Comparison of ENCODE assay signal across 22 cellular contexts in genomic region chr1:23889074-23889473, GRCh38. TPM values are rescaled to one million over a fixed set of nuclear protein-coding genes. Genes with fewer than 3 reads are reported as not detected.
A peak's percentile ranks its signal among the peaks of the same experiment; 100 is the strongest.
DNase-seq lines count a peak whose midpoint lies in the region; ATAC-seq and TF ChIP-seq lines count a peak whose summit lies in the region.
"Had no signal": no experiment of that assay in that cellular context is flagged by ENCODE, and none has a peak within 500 bp of the region (broad histone marks: within the 10 kb centered on the region; RNA-seq: fewer than 3 reads in every experiment).

No MANE protein-coding gene starts in this region.

- H3K4me3 ChIP-seq in GM12865 (ENCODE audit: low read depth, low read length) (peak overlapping the region; percentile 49), foreskin fibroblast (ENCODE audit: low read depth in 1 of 2, low read length in 2 of 2) (no peak overlapping the region)
- H3K4me3 ChIP-seq: A549, left ventricle myocardium inferior, right atrium auricular region, upper lobe of left lung had no signal

- ATAC-seq in GM21381 (IDR thresholded peaks at IDR 0.05; ENCODE audit: unreplicated experiment) (peak; percentile 54), HG03354 (IDR thresholded peaks at IDR 0.05; ENCODE audit: poor library complexity, severe bottlenecking, unreplicated experiment) (peak; percentile 63), activated B cell treated with CpG ODN at 0.5 μM for 24 hours (ENCODE audit: low read depth) (peak; percentile 64), GM19328 (IDR thresholded peaks at IDR 0.05; ENCODE audit: unreplicated experiment) (no peak), HG03045 (IDR thresholded peaks at IDR 0.05; ENCODE audit: unreplicated experiment) (no peak), GM18519 (IDR thresholded peaks at IDR 0.05; ENCODE audit: low FRiP score, unreplicated experiment) (no peak)
- ATAC-seq: A549; stimulated activated naive CD8-positive, alpha-beta T cell treated with anti-CD3 and anti-CD28 coated beads, Interleukin-15, amount 100 ng/mL, for 72 hours had no signal

- no peaks in the 10 kb centered on the region for H3K27me3 Mint-ChIP-seq in activated B cell treated with CpG ODN at 0.5 μM for 24 hours

- DNase-seq in GM12865 (ENCODE audit: low read depth) = peak; percentile 80
- DNase-seq in activated B cell treated with CpG ODN at 0.5 μM for 24 hours = peak; percentile 31
- no peak for DNase-seq in foreskin fibroblast
- DNase-seq: DMS153; erythroblast; left ventricle myocardium inferior; NCI-H146; NCI-H226; NK-92 treated with Interleukin-12 subunit alpha and Interleukin-12 subunit beta, amount 100 ng/mL, for 24 hours; nucleus accumbens; SHP77; stimulated activated CD4-positive, alpha-beta T cell treated with anti-CD3 and anti-CD28 coated beads, Interleukin-15, amount 100 ng/mL, for 24 hours; stimulated activated naive CD8-positive, alpha-beta T cell treated with anti-CD3 and anti-CD28 coated beads, Interleukin-15, amount 100 ng/mL, for 72 hours; upper lobe of left lung had no signal

- POLR2A ChIA-PET in activated B cell treated with CpG ODN at 0.5 μM for 24 hours (lab: Charles Lee) = interaction anchor here (1.0 to 8.0 kb wide), 11 partner anchors 8 to 330 kb away, joined by 3 to 208 read pairs (median 8); partner anchors contain the start of genes CNR2, FUCA1 and ID3

- peaks cover 81% of the 10 kb centered on the region for H3K4me1 Mint-ChIP-seq in activated B cell treated with CpG ODN at 0.5 μM for 24 hours
- H3K4me1 Mint-ChIP-seq: stimulated activated naive CD8-positive, alpha-beta T cell treated with anti-CD3 and anti-CD28 coated beads, Interleukin-15, amount 100 ng/mL, for 72 hours had no signal

- H3K36me3 Mint-ChIP-seq in activated B cell treated with CpG ODN at 0.5 μM for 24 hours (ENCODE audit: low read depth) = peaks cover 56% of the 10 kb centered on the region

- intact Hi-C loops in activated B cell treated with CpG ODN at 0.5 μM for 24 hours (cut with micrococcal nuclease) = loop anchor here (2.0 kb wide), 1 partner anchor 50 kb away; no protein-coding TSS in a partner anchor

- H3K9me3 Mint-ChIP-seq in activated B cell treated with CpG ODN at 0.5 μM for 24 hours = no peaks in the 10 kb centered on the region
- H3K9me3 Mint-ChIP-seq: stimulated activated naive CD8-positive, alpha-beta T cell treated with anti-CD3 and anti-CD28 coated beads, Interleukin-15, amount 100 ng/mL, for 72 hours had no signal

- TF ChIP-seq CTCF in GM12865 (IDR thresholded peaks at IDR 0.05; ENCODE audit: insufficient read depth, low read depth, low read length, missing control alignments) (no peak), activated B cell treated with CpG ODN at 0.5 μM for 24 hours (IDR thresholded peaks at IDR 0.05) (no peak), foreskin fibroblast (IDR thresholded peaks at IDR 0.05; ENCODE audit: low read depth, low read length) (no peak)

- CTCF ChIA-PET in activated B cell treated with CpG ODN at 0.5 μM for 24 hours (lab: Charles Lee) = interaction anchor here (1.8 to 2.3 kb wide), 2 partner anchors 20 to 27 kb away, joined by 10 to 12 read pairs; no protein-coding TSS in a partner anchor

- peak overlapping the region; percentile 74 for H3K4me3 Mint-ChIP-seq in activated B cell treated with CpG ODN at 0.5 μM for 24 hours
- H3K4me3 Mint-ChIP-seq: stimulated activated naive CD8-positive, alpha-beta T cell treated with anti-CD3 and anti-CD28 coated beads, Interleukin-15, amount 100 ng/mL, for 72 hours had no signal

- H3K27ac Mint-ChIP-seq in activated B cell treated with CpG ODN at 0.5 μM for 24 hours = peak overlapping the region; percentile 97
- H3K27ac Mint-ChIP-seq: stimulated activated naive CD8-positive, alpha-beta T cell treated with anti-CD3 and anti-CD28 coated beads, Interleukin-15, amount 100 ng/mL, for 72 hours had no signal

RNA-seq across cellular contexts. Expression of gene FUCA1, which starts 21.0 kb away (rescaled TPM):
- total RNA-seq in activated B cell treated with CpG ODN at 0.5 μM for 24 hours = 9.5 and 10.7 TPM in 2 replicates

RNA-seq across cellular contexts. Expression of gene CNR2, which starts 24.1 kb away (rescaled TPM):
- total RNA-seq in activated B cell treated with CpG ODN at 0.5 μM for 24 hours = 44.5 and 51.0 TPM in 2 replicates
- total RNA-seq: glomerular endothelial cell, left ventricle myocardium inferior had no signal

Comparison
In these comparisons a context has a peak if more than half of its experiments do, and no peak if none do; other contexts are left out.
1. DNase-seq: peak in GM12865 (single experiment) and activated B cell treated with CpG ODN at 0.5 μM for 24 hours (single experiment); none in foreskin fibroblast (0 of 2).
2. ATAC-seq: peak in GM21381 (single experiment), HG03354 (single experiment) and activated B cell treated with CpG ODN at 0.5 μM for 24 hours (single experiment); none in GM19328 (single experiment), HG03045 (single experiment) and GM18519 (single experiment).